8 cellular contexts compared by ENCODE assay signal in genomic region chr5:139847790-139848507, GRCh38.
DNase-seq lines count a peak whose midpoint lies in the region; ATAC-seq, FAIRE-seq and TF ChIP-seq lines count a peak whose summit lies in the region.

No MANE protein-coding gene starts in this region.

- H3K27me3 Mint-ChIP-seq in central memory CD8-positive, alpha-beta T cell = peaks cover 27% of the 10 kb centered on the region

- peak overlapping the region; percentile 73 for H3K4me3 Mint-ChIP-seq in central memory CD8-positive, alpha-beta T cell

- H3K4me1 Mint-ChIP-seq in central memory CD8-positive, alpha-beta T cell = peaks cover 27% of the 10 kb centered on the region

- H3K4me3 ChIP-seq in AG10803 (ENCODE audit: low read length) = peak overlapping the region; percentile 41

- no peak for FAIRE-seq in GM19239 (lab: Jason Lieb, UNC)

- H3K27ac Mint-ChIP-seq in central memory CD8-positive, alpha-beta T cell (ENCODE audit: low read depth) = peak overlapping the region; percentile 69

- H3K9me3 Mint-ChIP-seq in central memory CD8-positive, alpha-beta T cell = no peaks in the 10 kb centered on the region

- peak; percentile 91 for ATAC-seq in central memory CD8-positive, alpha-beta T cell (replicated peaks; ENCODE audit: extremely low read depth, poor library complexity, severe bottlenecking)

- TF ChIP-seq CTCF in AG10803 (conservative IDR thresholded peaks at IDR 0.05; ENCODE audit: low read length) = no peak

- H3K36me3 Mint-ChIP-seq in central memory CD8-positive, alpha-beta T cell (ENCODE audit: insufficient read depth) = peaks cover 5% of the 10 kb centered on the region

- DNase-seq in AG10803 (ENCODE audit: low read depth) (peak; percentile 13), GM19239 (ENCODE audit: insufficient read length, low spot score) (peak; percentile 83), HPDE6-E6E7 (ENCODE audit: extremely low spot score) (peak; percentile 51), left kidney (ENCODE audit: low read depth, low spot score) (peak; percentile 84), NK-92 (lab: John Stamatoyannopoulos, UW; ENCODE audit: unreplicated experiment) (no peak)
- DNase-seq in activated CD4-positive, alpha-beta T cell treated with anti-CD3 and anti-CD28 coated beads for 24 hours (ENCODE audit: low read depth in 2 of 2) = peak; percentile 59 to 62
- peak; percentile 63 to 78 for DNase-seq in central memory CD8-positive, alpha-beta T cell (ENCODE audit: low spot score in 2 of 2)
- DNase-seq in stimulated activated CD4-positive, alpha-beta T cell treated with anti-CD3 and anti-CD28 coated beads, Interleukin-2, amount 100 ng/mL, for 24 hours = peak; percentile 77 to 79
